In the genomic region with DNA sequence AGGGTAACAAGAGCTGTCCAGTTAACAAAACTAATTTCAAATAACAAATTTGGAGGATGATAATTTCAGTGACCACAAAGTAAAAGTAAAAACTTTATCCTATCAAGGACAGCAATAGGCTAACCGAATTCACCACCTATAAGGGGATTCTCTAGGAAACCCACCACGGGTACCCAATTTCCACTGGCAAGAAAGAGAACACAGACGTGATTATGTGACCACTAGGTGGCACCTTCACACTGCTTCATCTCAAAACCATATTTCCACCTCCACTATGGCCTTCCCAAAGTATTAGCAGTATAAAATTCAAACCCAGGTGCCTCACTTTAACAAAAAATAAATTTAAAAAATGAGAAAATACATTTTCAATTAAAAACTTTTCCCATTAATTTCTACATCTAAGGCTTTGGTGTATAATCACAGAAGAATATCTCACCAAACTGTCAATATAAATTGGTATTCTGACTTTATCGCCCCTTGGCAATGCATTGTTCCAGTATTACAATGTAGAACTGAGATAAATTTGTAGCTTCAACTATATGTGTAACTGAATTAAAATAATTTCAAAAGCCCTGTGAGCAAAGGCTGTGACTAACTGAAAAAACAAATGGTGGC, we compare ENCODE assay signal across 8 cellular contexts.
DNase-seq lines count a peak whose midpoint lies in the region; ATAC-seq lines count a peak whose summit lies in the region.

No MANE protein-coding gene starts in this region.

- ATAC-seq in left colon (peak; percentile 86), HG03139 (IDR thresholded peaks at IDR 0.05; ENCODE audit: unreplicated experiment) (no peak)

- in situ Hi-C loops in KBM-7 (cut with MboI; ENCODE audit: low pct_unique_long_range_greater_than_20kb, low sequenced_read_pairs), result no loop called here

- intact Hi-C loops in left colon (cut with DNase I, micrococcal nuclease), result loop anchor here in 1 of 2 donors (5.0 kb wide), 1 partner anchor 76 kb away; no protein-coding TSS in a partner anchor

- peak; percentile 5 for DNase-seq in NOMO-1 treated with DMSO at 0.1 percent for 48 hours (lab: John Stamatoyannopoulos, UW; ENCODE audit: unreplicated experiment)
- DNase-seq in NOMO-1 treated with dmso at 0.1 percent for 144 hours (lab: John Stamatoyannopoulos, UW; ENCODE audit: unreplicated experiment), result no peak
- DNase-seq in KBM-7, result peak; percentile 71
- DNase-seq in SHP77 (lab: John Stamatoyannopoulos, UW), result peak; percentile 26 to 35
- peak; percentile 27 for DNase-seq in central memory CD4-positive, alpha-beta T cell
- DNase-seq in left colon, result peak in 1 of 2 donors; percentile 39
- peak; percentile 84 for DNase-seq in superior temporal gyrus (ENCODE audit: extremely low spot score)
